In genomic region chr16:56859636-56860035, GRCh38 we compare ENCODE assay signal across 25 cellular contexts. TPM values are rescaled to one million over a fixed set of nuclear protein-coding genes. Genes with fewer than 3 reads are reported as not detected.
DNase-seq lines count a peak whose midpoint lies in the region; ATAC-seq and TF ChIP-seq lines count a peak whose summit lies in the region.
"Had no signal": no experiment of that assay in that cellular context is flagged by ENCODE, and none has a peak within 500 bp of the region (broad histone marks: within the 10 kb centered on the region; RNA-seq: fewer than 3 reads in every experiment).

No MANE protein-coding gene starts in this region.

- H3K9me3 ChIP-seq in HEK293 (ENCODE audit: control insufficient read depth, insufficient read depth, low read depth, low read length): no peaks in the 10 kb centered on the region
- no peaks in the 10 kb centered on the region for H3K9me3 ChIP-seq in effector memory CD4-positive, alpha-beta T cell (ENCODE audit: control insufficient read depth, low read length)
- H3K9me3 ChIP-seq in spleen: no peaks in the 10 kb centered on the region
- H3K9me3 ChIP-seq: suprapubic skin, vagina had no signal

- H3K4me3 Mint-ChIP-seq in activated T-cell treated with anti-CD3 and anti-CD28 coated beads, Interleukin-2, amount 50 U/mL, for 72 hours: peak overlapping the region in 1 of 2 donors; percentile 77
- H3K4me3 Mint-ChIP-seq: neural crest cell had no signal

- H3K9me3 Mint-ChIP-seq in activated T-cell treated with anti-CD3 and anti-CD28 coated beads, Interleukin-2, amount 50 U/mL, for 72 hours: no peaks in the 10 kb centered on the region
- H3K9me3 Mint-ChIP-seq: activated T-helper 2 cell treated with anti-CD3 and anti-CD28 coated beads, Interferon-gamma antibody, Interleukin-2, Interleukin-4, amounts not matched to agents 10 μg/mL and 5 μg/mL and 100 μg/mL, durations not matched to agents 14 hours and 24 hours and 36 hours; neural crest cell had no signal

- POLR2A ChIA-PET in HEK293 (lab: Yijun Ruan, JAX): no interaction called here

- peaks cover 30% of the 10 kb centered on the region for H3K4me1 Mint-ChIP-seq in activated T-cell treated with anti-CD3 and anti-CD28 coated beads, Interleukin-2, amount 50 U/mL, for 72 hours (ENCODE audit: low read depth)

- H3K36me3 ChIP-seq in HEK293 (ENCODE audit: control insufficient read depth in 2 of 2, insufficient read depth in 1 of 2, low read length in 2 of 2): no peaks in the 10 kb centered on the region
- no peaks in the 10 kb centered on the region for H3K36me3 ChIP-seq in effector memory CD4-positive, alpha-beta T cell (ENCODE audit: control insufficient read depth, insufficient read depth, low read length)
- no peaks in the 10 kb centered on the region for H3K36me3 ChIP-seq in spleen
- H3K36me3 ChIP-seq: suprapubic skin, vagina, WERI-Rb-1 had no signal

- H3K27ac ChIP-seq in HEK293 (ENCODE audit: extremely low read depth, low read depth, low read length) (no peak overlapping the region), spleen (peak overlapping the region in 7 of 8 donors; percentile 2 to 85 (median 56))
- peak overlapping the region; percentile 44 for H3K27ac ChIP-seq in effector memory CD4-positive, alpha-beta T cell (ENCODE audit: insufficient read depth, low read length, poor library complexity, severe bottlenecking)
- H3K27ac ChIP-seq: suprapubic skin, vagina, WERI-Rb-1 had no signal

- TF ChIP-seq CTCF in HEK293 (tag by site-specific recombination; IDR thresholded peaks at IDR 0.05): no peak
- TF ChIP-seq CTCF in spleen (IDR thresholded peaks at IDR 0.05 in 8 of 11, conservative IDR thresholded peaks at IDR 0.05 in 3 of 11): no peak

- TF ChIP-seq POLR2A in spleen (IDR thresholded peaks at IDR 0.05): no peak

- H3K36me3 Mint-ChIP-seq in activated T-cell treated with anti-CD3 and anti-CD28 coated beads, Interleukin-2, amount 50 U/mL, for 72 hours (ENCODE audit: insufficient read depth in 2 of 2): no peaks in the 10 kb centered on the region

- H3K27ac Mint-ChIP-seq in activated T-cell treated with anti-CD3 and anti-CD28 coated beads, Interleukin-2, amount 50 U/mL, for 72 hours: peak overlapping the region; percentile 83

- CTCF ChIA-PET in HEK293 (lab: Yijun Ruan, JAX): interaction anchor here (0.6 to 1.7 kb wide), 6 partner anchors 7 to 66 kb away, joined by 3 to 5 read pairs (median 4); no protein-coding TSS in a partner anchor

- H3K4me3 ChIP-seq in HEK293 (ENCODE audit: low read depth, low read length) (no peak overlapping the region), spleen (no peak overlapping the region)
- no peak overlapping the region for H3K4me3 ChIP-seq in effector memory CD4-positive, alpha-beta T cell (ENCODE audit: insufficient read depth, low read depth, low read length, poor library complexity, severe bottlenecking)
- H3K4me3 ChIP-seq: smooth muscle cell, suprapubic skin, vagina had no signal

- intact Hi-C loops in spleen (cut with DNase I; ENCODE audit: low total_unique reads): no loop called here

- no peaks in the 10 kb centered on the region for H3K27me3 Mint-ChIP-seq in activated T-cell treated with anti-CD3 and anti-CD28 coated beads, Interleukin-2, amount 50 U/mL, for 72 hours (ENCODE audit: low read depth)

- peaks cover 12% of the 10 kb centered on the region for H3K4me1 ChIP-seq in HEK293 (ENCODE audit: control insufficient read depth, insufficient read depth, low read length)
- peaks cover 27% of the 10 kb centered on the region for H3K4me1 ChIP-seq in effector memory CD4-positive, alpha-beta T cell (ENCODE audit: control insufficient read depth, insufficient read depth, low read length, poor library complexity, severe bottlenecking)
- peaks cover 15 to 58% (median 33%) of the 10 kb centered on the region in 6 donors for H3K4me1 ChIP-seq in spleen
- H3K4me1 ChIP-seq: suprapubic skin, vagina had no signal

- 77 to 92% (median 83%) methylated on average over 2 of the region's 2 CpGs for WGBS in spleen, 5 donors

- ATAC-seq in activated T-cell treated with anti-CD3 and anti-CD28 coated beads, Interleukin-2, amount 50 U/mL, for 72 hours (replicated peaks in 1 of 2): no peak
- ATAC-seq in GM18870 (IDR thresholded peaks at IDR 0.05; ENCODE audit: unreplicated experiment): no peak
- ATAC-seq: Right ventricle myocardium inferior had no signal

- H3K27me3 ChIP-seq in effector memory CD4-positive, alpha-beta T cell (replicated peaks; ENCODE audit: control insufficient read depth, insufficient read depth, low read length, poor library complexity, severe bottlenecking): no peaks in the 10 kb centered on the region
- no peaks in the 10 kb centered on the region for H3K27me3 ChIP-seq in spleen (replicated peaks in 1 of 7)
- H3K27me3 ChIP-seq: suprapubic skin, vagina had no signal

- DNase-seq in activated T-cell treated with anti-CD3 and anti-CD28 coated beads, Interleukin-2, amount 50 U/mL, for 72 hours: no peak
- DNase-seq in activated T-cell treated with anti-CD3 and anti-CD28 coated beads for 4 hours (no peak), spleen (no peak), OCI-M1 (lab: John Stamatoyannopoulos, UW) (no peak), COLO829 (ENCODE audit: low spot score) (no peak)
- no peak for DNase-seq in effector memory CD4-positive, alpha-beta T cell
- DNase-seq: caudate nucleus, erythroblast, foreskin melanocyte, hippocampal formation, islet precursor cell, NCI-H1930, NCI-H510A, WERI-Rb-1 had no signal

TF ChIP-seq in HEK293, 187 proteins besides CTCF, POLR2A, EP300 and RAD21:
- TF ChIP-seq ZNF623 (tag by site-specific recombination; IDR thresholded peaks at IDR 0.05) (peak; percentile 84), GLI4 (tag by site-specific recombination; IDR thresholded peaks at IDR 0.05) (no peak)

RNA-seq across cellular contexts. Expression of gene SLC12A3, which starts 5.4 kb away (rescaled TPM):
- total RNA-seq in activated T-cell treated with anti-CD3 and anti-CD28 coated beads, Interleukin-2, amount 50 U/mL, for 72 hours: not detected
- 1 to 10 TPM in 3 of 7 donors, under 1 TPM in 4; 0.42 to 2.6 (median 0.94) TPM for total RNA-seq in spleen
- polyA plus RNA-seq in spleen: 1 to 10 TPM in 2 of 3 donors, under 1 TPM in 1; 0.46 to 2.3 (median 1.9) TPM
- total RNA-seq: activated CD8-positive, alpha-beta memory T cell treated with anti-CD3 and anti-CD28 coated beads for 36 hours; activated T-helper 2 cell treated with anti-CD3 and anti-CD28 coated beads, Interferon-gamma antibody, Interleukin-2, Interleukin-4, amounts not matched to agents 10 μg/mL and 5 μg/mL and 100 μg/mL, durations not matched to agents 14 hours and 24 hours and 36 hours; Daoy; lung microvascular endothelial cell; neural crest cell; Right ventricle myocardium inferior; smooth muscle cell; vagina had no signal
- polyA plus RNA-seq: smooth muscle cell had no signal
